ENCODE assay signal across 21 cellular contexts in genomic region chr2:103363639-103364038, GRCh38.
"Had no signal": no experiment of that assay in that cellular context is flagged by ENCODE, and none has a peak within 500 bp of the region (broad histone marks: within the 10 kb centered on the region; RNA-seq: fewer than 3 reads in every experiment).

No MANE protein-coding gene starts in this region.

- H3K4me1 ChIP-seq: SJSA1 had no signal

- H3K4me2 ChIP-seq: SK-N-SH had no signal

- H3K27me3 ChIP-seq: MG63, SJSA1 had no signal

- ATAC-seq: T-cell had no signal

- DNase-seq: Karpas-422, KG1, MG63, NCI-H1092, NCI-H1105 treated with DMSO at 0.1 percent for 48 hours, NCI-H1417 treated with DMSO at 0.1 percent for 48 hours, NCI-H146, NCI-H1930, NCI-H2107, NCI-H345, NCI-H510A treated with DMSO at 0.1 percent for 48 hours, NCI-H526 treated with DMSO at 0.1 percent for 48 hours, NCI-H748 treated with DMSO at 0.1 percent for 48 hours, Right ventricle myocardium superior, RPMI8226, SIG-M5, SK-N-SH, SW 1271, T-cell had no signal

- H3K36me3 ChIP-seq: MG63, SJSA1 had no signal

- H3K9me3 ChIP-seq: MG63, SJSA1, SK-N-SH had no signal

- FAIRE-seq: RCC 7860 had no signal

- H3K4me3 ChIP-seq: MG63, SJSA1 had no signal

- H3K27ac ChIP-seq: SJSA1 had no signal

- H3K9ac ChIP-seq: SK-N-SH had no signal
